In genomic region chr6:5958948-5959347, GRCh38 we compare ENCODE assay signal across 24 cellular contexts. TPM values are rescaled to one million over a fixed set of nuclear protein-coding genes. Genes with fewer than 3 reads are reported as not detected.
DNase-seq lines count a peak whose midpoint lies in the region; ATAC-seq and TF ChIP-seq lines count a peak whose summit lies in the region.
"Had no signal": no experiment of that assay in that cellular context is flagged by ENCODE, and none has a peak within 500 bp of the region (broad histone marks: within the 10 kb centered on the region; RNA-seq: fewer than 3 reads in every experiment).

No MANE protein-coding gene starts in this region.

- H3K27ac ChIP-seq in endodermal cell (ENCODE audit: low read depth, low read length) (no peak overlapping the region), mesendoderm (ENCODE audit: low read depth, low read length) (no peak overlapping the region), neuronal stem cell (replicated peaks; ENCODE audit: low read length) (peak overlapping the region; percentile 62)
- H3K27ac ChIP-seq: 22Rv1; A549; BLaER1 treated with 17β-estradiol and CSF1 and Interleukin-3, amounts not matched to agents 10 nM and 100 nM had no signal

- H3K79me1 ChIP-seq in mesendoderm (ENCODE audit: low read length) (no peaks in the 10 kb centered on the region), neuronal stem cell (ENCODE audit: low read depth, low read length) (no peaks in the 10 kb centered on the region)

- H3K9me3 Mint-ChIP-seq in endodermal cell, result no peaks in the 10 kb centered on the region
- H3K9me3 Mint-ChIP-seq: CD4-positive, alpha-beta T cell; CD8-positive, alpha-beta memory T cell had no signal

- H3K56ac ChIP-seq in mesendoderm (ENCODE audit: low read length), result no peak overlapping the region

- H3K18ac ChIP-seq in mesendoderm (ENCODE audit: low read length), result no peak overlapping the region
- no peak overlapping the region for H3K18ac ChIP-seq in neuronal stem cell (ENCODE audit: low read length)

- H3K36me3 ChIP-seq in endodermal cell (ENCODE audit: control insufficient read depth, insufficient read depth, low read length), result no peaks in the 10 kb centered on the region
- H3K36me3 ChIP-seq in mesendoderm (ENCODE audit: control insufficient read depth, insufficient read depth, low read length), result no peaks in the 10 kb centered on the region
- no peaks in the 10 kb centered on the region for H3K36me3 ChIP-seq in neuronal stem cell (replicated peaks in 1 of 2; ENCODE audit: control insufficient read depth in 2 of 2, insufficient read depth in 2 of 2, low read length in 2 of 2)
- H3K36me3 ChIP-seq: BE2C; BLaER1 treated with 17β-estradiol and CSF1 and Interleukin-3, amounts not matched to agents 10 nM and 100 nM; HAP-1 had no signal

- H3K9me3 ChIP-seq in endodermal cell (ENCODE audit: control insufficient read depth, low read length) (no peaks in the 10 kb centered on the region), neuronal stem cell (replicated peaks in 1 of 2; ENCODE audit: control insufficient read depth in 2 of 2, insufficient read depth in 1 of 2, low read depth in 1 of 2, low read length in 2 of 2) (no peaks in the 10 kb centered on the region)
- H3K9me3 ChIP-seq: A549, BE2C, HAP-1 had no signal

- H3K23ac ChIP-seq in mesendoderm (ENCODE audit: low read length) (no peak overlapping the region), neuronal stem cell (ENCODE audit: low read depth, low read length, poor library complexity) (no peak overlapping the region)

- no peak for ATAC-seq in HG03457 (IDR thresholded peaks at IDR 0.05; ENCODE audit: unreplicated experiment)
- ATAC-seq: A549 had no signal

- WGBS in endodermal cell (ENCODE audit: insufficient coverage in 1 of 2, insufficient read length in 1 of 2), 2 experiments, result 89 to 100% methylated on average over 1 to 2 of the region's 2 CpGs
- no CpG with 5 or more reads among the region's 2 CpGs for WGBS in mesendoderm (ENCODE audit: extremely low coverage, insufficient coverage, low lambda C conversion rate)
- WGBS in neuronal stem cell (ENCODE audit: extremely low coverage in 2 of 2, insufficient read length in 2 of 2, insufficient replicate concordance in 1 of 2), 2 donors, result no CpG with 5 or more reads among the region's 2 CpGs

- H3K79me2 ChIP-seq in mesendoderm (ENCODE audit: control insufficient read depth, insufficient read depth, low read length), result no peaks in the 10 kb centered on the region

- no peaks in the 10 kb centered on the region for H3K4me1 ChIP-seq in endodermal cell (ENCODE audit: control insufficient read depth, insufficient read depth, low read length)
- H3K4me1 ChIP-seq in mesendoderm (ENCODE audit: control insufficient read depth, low read depth, low read length), result no peaks in the 10 kb centered on the region
- H3K4me1 ChIP-seq in neuronal stem cell (ENCODE audit: control insufficient read depth in 2 of 2, insufficient read depth in 1 of 2, low read depth in 1 of 2, low read length in 2 of 2), result peaks cover 0 to 14% of the 10 kb centered on the region in 2 donors
- H3K4me1 ChIP-seq: A549; BE2C; BLaER1 treated with 17β-estradiol and CSF1 and Interleukin-3, amounts not matched to agents 10 nM and 100 nM; HAP-1 had no signal

- H2AFZ ChIP-seq in neuronal stem cell (ENCODE audit: low read length), result no peak overlapping the region

- H3K4ac ChIP-seq in mesendoderm (ENCODE audit: low read depth, low read length), result no peak overlapping the region
- no peak overlapping the region for H3K4ac ChIP-seq in neuronal stem cell (ENCODE audit: low read length)

- no peaks in the 10 kb centered on the region for H3K36me3 Mint-ChIP-seq in endodermal cell (ENCODE audit: low read depth)
- H3K36me3 Mint-ChIP-seq: CD14-positive monocyte had no signal

- peaks cover 5% of the 10 kb centered on the region for H3K4me1 Mint-ChIP-seq in endodermal cell
- H3K4me1 Mint-ChIP-seq: CD8-positive, alpha-beta memory T cell had no signal

- no peak overlapping the region for H4K5ac ChIP-seq in mesendoderm (ENCODE audit: low read length)

- H3K27ac Mint-ChIP-seq in endodermal cell, result no peak overlapping the region
- H3K27ac Mint-ChIP-seq: CD14-positive monocyte; CD4-positive, alpha-beta T cell; CD8-positive, alpha-beta memory T cell had no signal

- H2AK5ac ChIP-seq in mesendoderm (ENCODE audit: low read length), result no peak overlapping the region
- H2AK5ac ChIP-seq in neuronal stem cell (ENCODE audit: low read depth, low read length), result no peak overlapping the region

- H3K4me2 ChIP-seq in mesendoderm (ENCODE audit: low read length) (no peak overlapping the region), neuronal stem cell (ENCODE audit: insufficient read depth, low read length, poor library complexity, severe bottlenecking) (no peak overlapping the region)
- H3K4me2 ChIP-seq: A549; BLaER1 treated with 17β-estradiol and CSF1 and Interleukin-3, amounts not matched to agents 10 nM and 100 nM had no signal

- no peak overlapping the region for H3K9ac ChIP-seq in endodermal cell (ENCODE audit: extremely low read depth, low read length, poor library complexity, severe bottlenecking)
- H3K9ac ChIP-seq in mesendoderm (ENCODE audit: low read length), result no peak overlapping the region
- H3K9ac ChIP-seq in neuronal stem cell (ENCODE audit: low read depth, low read length, poor library complexity), result no peak overlapping the region
- H3K9ac ChIP-seq: BLaER1 treated with 17β-estradiol and CSF1 and Interleukin-3, amounts not matched to agents 10 nM and 100 nM had no signal

- no peaks in the 10 kb centered on the region for H3K27me3 ChIP-seq in endodermal cell (ENCODE audit: control insufficient read depth, insufficient read depth, low read length, poor library complexity, severe bottlenecking)
- H3K27me3 ChIP-seq in mesendoderm (ENCODE audit: insufficient read depth, low read length, poor library complexity), result no peaks in the 10 kb centered on the region
- no peaks in the 10 kb centered on the region for H3K27me3 ChIP-seq in neuronal stem cell (ENCODE audit: control insufficient read depth in 3 of 3, insufficient read depth in 3 of 3, low read depth in 1 of 3, low read length in 3 of 3)
- H3K27me3 ChIP-seq: BLaER1 treated with 17β-estradiol and CSF1 and Interleukin-3, amounts not matched to agents 10 nM and 100 nM had no signal

- peaks cover 11% of the 10 kb centered on the region for H3K27me3 Mint-ChIP-seq in endodermal cell (ENCODE audit: insufficient read depth)

- H3K14ac ChIP-seq in neuronal stem cell (ENCODE audit: low read length), result no peak overlapping the region

- no peak overlapping the region for H2BK15ac ChIP-seq in mesendoderm (replicated peaks; ENCODE audit: low read depth)
- H2BK15ac ChIP-seq in neuronal stem cell (ENCODE audit: low read length), result no peak overlapping the region

- no peak overlapping the region for H3K4me3 ChIP-seq in endodermal cell (ENCODE audit: low read length)
- H3K4me3 ChIP-seq in mesendoderm (ENCODE audit: low read length), result no peak overlapping the region
- no peak overlapping the region for H3K4me3 ChIP-seq in neuronal stem cell (ENCODE audit: low read length in 2 of 2)
- H3K4me3 ChIP-seq: A549; BLaER1 treated with 17β-estradiol and CSF1 and Interleukin-3, amounts not matched to agents 10 nM and 100 nM; HAP-1 had no signal

- H4K91ac ChIP-seq in neuronal stem cell (ENCODE audit: low read depth, low read length, poor library complexity), result no peak overlapping the region

- DNase-seq in NCI-H82 (lab: John Stamatoyannopoulos, UW) (peak; percentile 48), NCI-H82 treated with DMSO at 0.1 percent for 48 hours (lab: John Stamatoyannopoulos, UW; ENCODE audit: unreplicated experiment) (no peak), endodermal cell (peak; percentile 55), mesendoderm (peak; percentile 36), neuronal stem cell (ENCODE audit: low spot score) (peak; percentile 31), A172 (ENCODE audit: low spot score) (no peak), NCI-H187 (lab: John Stamatoyannopoulos, UW) (no peak)
- DNase-seq: ACHN; AML-193; BE2C; Calu3; CD4-positive, alpha-beta T cell; CD8-positive, alpha-beta memory T cell; DMS53; DMS79 treated with DMSO at 0.1 percent for 48 hours; GF-D8; GOT3 had no signal

- no peak overlapping the region for H3K4me3 Mint-ChIP-seq in endodermal cell
- H3K4me3 Mint-ChIP-seq: CD14-positive monocyte; CD4-positive, alpha-beta T cell; CD8-positive, alpha-beta memory T cell had no signal

- H2BK12ac ChIP-seq in neuronal stem cell (ENCODE audit: low read length), result no peak overlapping the region

- no peak for TF ChIP-seq CTCF in endodermal cell (conservative IDR thresholded peaks at IDR 0.05)

- H2BK120ac ChIP-seq in mesendoderm (ENCODE audit: low read depth, low read length) (no peak overlapping the region), neuronal stem cell (ENCODE audit: low read depth, low read length) (no peak overlapping the region)

- H4K8ac ChIP-seq in mesendoderm (ENCODE audit: low read depth, low read length) (no peak overlapping the region), neuronal stem cell (ENCODE audit: low read depth, low read length) (no peak overlapping the region)

- H2BK5ac ChIP-seq in mesendoderm (ENCODE audit: low read length) (no peak overlapping the region), neuronal stem cell (ENCODE audit: low read length) (no peak overlapping the region)

RNA-seq across cellular contexts. Expression of gene NRN1, which starts 47.8 kb away (rescaled TPM):
- total RNA-seq in endodermal cell, result under 1 TPM; 0.44 to 0.57 TPM
- polyA plus RNA-seq in endodermal cell (2013, experiment 1 of 2), result 3.9 TPM
- polyA plus RNA-seq in endodermal cell (2013, experiment 2 of 2), result 2.8 TPM
- polyA plus RNA-seq in mesendoderm (2013, experiment 1 of 2), result 0.25 TPM
- polyA plus RNA-seq in mesendoderm (2013, experiment 2 of 2), result 0.25 TPM
- polyA plus RNA-seq in neuronal stem cell (2013, experiment 1 of 2), result 2.6 TPM
- 2.7 TPM for polyA plus RNA-seq in neuronal stem cell (2013, experiment 2 of 2)
- total RNA-seq in A172 (2014; rRNA removed; shearing (Covaris generic)), result 6.5 and 8.7 TPM in 2 replicates
- total RNA-seq: Calu3; CD4-positive, alpha-beta T cell; G401 had no signal
- polyA plus RNA-seq: CD14-positive monocyte had no signal

Comparison
In these comparisons a context has a peak if more than half of its experiments do, and no peak if none do; other contexts are left out.
1. DNase-seq: peak in NCI-H82 (single experiment), endodermal cell (single experiment), mesendoderm (single experiment) and neuronal stem cell (single experiment); none in NCI-H82 treated with DMSO at 0.1 percent for 48 hours (single experiment), A172 (single experiment) and NCI-H187 (0 of 2).